ENCODE assay signal across 14 cellular contexts in the genomic region with DNA sequence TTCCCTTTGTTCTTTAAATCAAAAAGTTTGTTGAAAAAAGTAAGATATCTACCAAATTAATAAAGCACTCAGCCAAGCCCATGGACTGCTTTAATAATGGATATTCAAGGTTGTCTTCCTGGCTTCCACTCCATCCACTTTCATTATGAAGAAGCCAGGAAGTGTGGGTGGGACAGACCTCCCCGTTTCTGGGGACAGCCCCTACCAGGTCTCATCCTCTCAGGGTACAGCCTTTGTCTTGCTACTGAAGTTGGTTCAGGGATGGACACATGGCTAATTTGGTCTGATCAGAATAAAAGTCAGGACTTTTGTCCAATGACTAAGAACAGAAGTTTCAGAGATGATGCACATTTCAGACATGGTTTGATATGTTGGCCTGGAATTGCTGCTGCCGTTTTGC. TPM values are rescaled to one million over a fixed set of nuclear protein-coding genes. Genes with fewer than 3 reads are reported as not detected.
A peak's percentile ranks its signal among the peaks of the same experiment; 100 is the strongest.
DNase-seq lines count a peak whose midpoint lies in the region; ATAC-seq, FAIRE-seq and TF ChIP-seq lines count a peak whose summit lies in the region.
"Had no signal": no experiment of that assay in that cellular context is flagged by ENCODE, and none has a peak within 500 bp of the region (broad histone marks: within the 10 kb centered on the region; RNA-seq: fewer than 3 reads in every experiment).

No MANE protein-coding gene starts in this region.

- H3K27ac ChIP-seq in OCI-LY3 (ENCODE audit: low read length), result no peak overlapping the region
- H3K27ac ChIP-seq in GM12878 (ENCODE audit: control insufficient read depth, insufficient read depth), result no peak overlapping the region
- H3K27ac ChIP-seq: 22Rv1, SK-N-MC had no signal

- no peak for FAIRE-seq in GM12878 (lab: Jason Lieb, UNC)
- FAIRE-seq: H54 had no signal

- H3K79me2 ChIP-seq in OCI-LY3 (ENCODE audit: low read length), result no peaks in the 10 kb centered on the region
- H3K79me2 ChIP-seq in GM12878 (ENCODE audit: control insufficient read depth, insufficient read depth, low read length), result no peaks in the 10 kb centered on the region

- H2AFZ ChIP-seq in OCI-LY3 (ENCODE audit: low read depth, low read length) (no peak overlapping the region), GM12878 (ENCODE audit: control insufficient read depth, low read depth, low read length) (no peak overlapping the region)

- DNase-seq in T-helper 1 cell (no peak), CD14-positive monocyte (ENCODE audit: low spot score) (no peak), GM12878 (ENCODE audit: low read depth, low spot score) (no peak), omental fat pad (ENCODE audit: low spot score) (no peak), NCI-H748 treated with DMSO at 0.1 percent for 48 hours (lab: John Stamatoyannopoulos, UW) (no peak), NCI-H1092 treated with DMSO at 0.1 percent for 48 hours (lab: John Stamatoyannopoulos, UW) (no peak)

- H3K9ac ChIP-seq in OCI-LY3 (ENCODE audit: low read length), result no peak overlapping the region
- H3K9ac ChIP-seq in GM12878 (ENCODE audit: control insufficient read depth, insufficient read depth, low read length), result no peak overlapping the region

- RAD21 ChIA-PET in GM12878 (lab: Charles Lee; ENCODE audit: unreplicated experiment), result interaction anchor here (1.2 to 1.6 kb wide), 2 partner anchors 153 to 158 kb away, joined by 3 to 12 read pairs; no protein-coding TSS in a partner anchor

- POLR2A ChIA-PET in GM12878 (lab: Charles Lee), result no interaction called here

- TF ChIP-seq RAD21 in GM12878 (IDR thresholded peaks at IDR 0.05; ENCODE audit: insufficient read depth, low read depth, low read length), result no peak

- H3K9me3 ChIP-seq in OCI-LY3 (ENCODE audit: insufficient read depth, low read length) (no peaks in the 10 kb centered on the region), GM12878 (replicated peaks; ENCODE audit: control insufficient read depth, insufficient read depth, low read length) (no peaks in the 10 kb centered on the region)
- H3K9me3 ChIP-seq: Caco-2 had no signal

- CTCF ChIA-PET in GM12878 (lab: Yijun Ruan, JAX), result interaction anchor here (0.7 to 2.6 kb wide), 12 partner anchors 12 to 391 kb away, joined by 3 to 21 read pairs (median 4); a partner anchor contains a TSS

- H3K4me2 ChIP-seq in OCI-LY3 (ENCODE audit: low read length) (peak overlapping the region; percentile 11; the same call in 1 of the 2 replicates), GM12878 (ENCODE audit: control insufficient read depth, insufficient read depth) (no peak overlapping the region)

- peaks cover 50% of the 10 kb centered on the region for H3K36me3 Mint-ChIP-seq in T-helper 1 cell treated with Interleukin-12 subunit alpha and Interleukin-12 subunit beta and Interleukin-4 antibody, amounts not matched to agents 30 μg/mL and 1 μg/mL, for 36 hours (ENCODE audit: low read depth)
- peaks cover 72 to 95% of the 10 kb centered on the region in 2 donors for H3K36me3 Mint-ChIP-seq in CD14-positive monocyte

- BruUV-seq in GM12878 (replicated peaks; lab: Mats Ljungman, UMichigan), result no TSS peak

- H3K36me3 ChIP-seq in OCI-LY3 (replicated peaks; ENCODE audit: low read depth, low read length) (peaks cover 37% of the 10 kb centered on the region), GM12878 (ENCODE audit: control insufficient read depth in 2 of 2, insufficient read depth in 2 of 2, low read length in 1 of 2) (peaks cover 31 to 32% of the 10 kb centered on the region in 2 experiments)

- H3K4me1 Mint-ChIP-seq in T-helper 1 cell treated with Interleukin-12 subunit alpha and Interleukin-12 subunit beta and Interleukin-4 antibody, amounts not matched to agents 30 μg/mL and 1 μg/mL, for 36 hours (ENCODE audit: low read depth), result peaks cover 40% of the 10 kb centered on the region
- no peaks in the 10 kb centered on the region for H3K4me1 Mint-ChIP-seq in CD14-positive monocyte

- no peak overlapping the region for H3K4me3 Mint-ChIP-seq in T-helper 1 cell treated with Interleukin-12 subunit alpha and Interleukin-12 subunit beta and Interleukin-4 antibody, amounts not matched to agents 30 μg/mL and 1 μg/mL, for 36 hours
- no peak overlapping the region for H3K4me3 Mint-ChIP-seq in CD14-positive monocyte
- H3K4me3 Mint-ChIP-seq: type B pancreatic cell had no signal

- H3K9me3 Mint-ChIP-seq in T-helper 1 cell treated with Interleukin-12 subunit alpha and Interleukin-12 subunit beta and Interleukin-4 antibody, amounts not matched to agents 30 μg/mL and 1 μg/mL, for 36 hours, result no peaks in the 10 kb centered on the region
- H3K9me3 Mint-ChIP-seq in CD14-positive monocyte, result peaks cover 0 to 2% (median 0%) of the 10 kb centered on the region in 7 donors
- H3K9me3 Mint-ChIP-seq: naive thymus-derived CD4-positive, alpha-beta T cell; type B pancreatic cell had no signal

- TF ChIP-seq POLR2A in GM12878 (IDR thresholded peaks at IDR 0.05; ENCODE audit: low read depth, low read length), result 0 out of 2 replicates have a peak, but pooled peaks have one; percentile 2

- WGBS in GM12878 (ENCODE audit: insufficient coverage, insufficient replicate concordance, low lambda C conversion rate, missing lambda C conversion rate), result 0% methylated on average over 2 of the region's 2 CpGs

- H4K20me1 ChIP-seq in OCI-LY3 (ENCODE audit: insufficient read depth, low read length) (no peaks in the 10 kb centered on the region), GM12878 (ENCODE audit: control insufficient read depth, insufficient read depth) (no peaks in the 10 kb centered on the region)

- intact Hi-C loops in CD14-positive monocyte (cut with micrococcal nuclease) (no loop called here), GM12878 (cut with micrococcal nuclease; ENCODE audit: unreplicated experiment) (no loop called here)

- peak overlapping the region; percentile 64 for H3K27ac Mint-ChIP-seq in T-helper 1 cell treated with Interleukin-12 subunit alpha and Interleukin-12 subunit beta and Interleukin-4 antibody, amounts not matched to agents 30 μg/mL and 1 μg/mL, for 36 hours
- peak overlapping the region in 4 of 7 donors; percentile 46 to 65 (median 60) for H3K27ac Mint-ChIP-seq in CD14-positive monocyte
- H3K27ac Mint-ChIP-seq: type B pancreatic cell had no signal

- TF ChIP-seq CTCF in CD14-positive monocyte (IDR thresholded peaks at IDR 0.05), result no peak
- TF ChIP-seq CTCF in OCI-LY3 (IDR thresholded peaks at IDR 0.05; ENCODE audit: low read depth, low read length), result no peak
- TF ChIP-seq CTCF in GM12878 (IDR thresholded peaks at IDR 0.05 in 2 of 3, conservative IDR thresholded peaks at IDR 0.05 in 1 of 3; ENCODE audit: control insufficient read depth in 2 of 3, extremely low read depth in 1 of 3, insufficient read depth in 1 of 3, low read depth in 3 of 3, low read length in 3 of 3), result no peak
- TF ChIP-seq CTCF in omental fat pad (IDR thresholded peaks at IDR 0.05), result no peak

- H3K27me3 Mint-ChIP-seq in T-helper 1 cell treated with Interleukin-12 subunit alpha and Interleukin-12 subunit beta and Interleukin-4 antibody, amounts not matched to agents 30 μg/mL and 1 μg/mL, for 36 hours (ENCODE audit: low read depth), result no peaks in the 10 kb centered on the region
- H3K27me3 Mint-ChIP-seq in CD14-positive monocyte (ENCODE audit: low read depth in 3 of 3), result peaks cover 0 to 1% (median 0%) of the 10 kb centered on the region in 3 donors
- H3K27me3 Mint-ChIP-seq: naive thymus-derived CD4-positive, alpha-beta T cell; type B pancreatic cell had no signal

- H3K4me3 ChIP-seq in OCI-LY3 (ENCODE audit: low read length) (no peak overlapping the region), GM12878 (no peak overlapping the region)
- H3K4me3 ChIP-seq: SK-N-MC had no signal

- H3K4me1 ChIP-seq in OCI-LY3 (ENCODE audit: low read length) (peaks cover 24% of the 10 kb centered on the region), GM12878 (ENCODE audit: control insufficient read depth, insufficient read depth, low read length) (peaks cover 6% of the 10 kb centered on the region)
- H3K4me1 ChIP-seq: Caco-2 had no signal

- no peaks in the 10 kb centered on the region for H3K27me3 ChIP-seq in OCI-LY3 (ENCODE audit: low read depth, low read length)
- no peaks in the 10 kb centered on the region for H3K27me3 ChIP-seq in GM12878 (replicated peaks in 1 of 2; ENCODE audit: control insufficient read depth in 2 of 2, insufficient read depth in 2 of 2, low read length in 1 of 2)

- SMC1A ChIA-PET in GM12878 (lab: Charles Lee; ENCODE audit: uncharacterized antibody, unreplicated experiment), result interaction anchor here (1.0 to 1.6 kb wide), 6 partner anchors 15 to 910 kb away, joined by 3 to 12 read pairs (median 4); no protein-coding TSS in a partner anchor

- in situ Hi-C loops in GM12878 (cut with MboI), result no loop called here

- no peak for TF ChIP-seq EP300 in GM12878 (IDR thresholded peaks at IDR 0.05; ENCODE audit: borderline replicate concordance in 1 of 2, control insufficient read depth in 1 of 2, low read depth in 2 of 2, low read length in 2 of 2)

- ATAC-seq in GM12878, result peak; percentile 13; the same call in 2 of the 3 replicates
- ATAC-seq in omental fat pad (ENCODE audit: low FRiP score), result no peak

TF ChIP-seq in GM12878, 131 proteins besides CTCF, POLR2A, EP300 and RAD21 (continues in another document):
- TF ChIP-seq CBFB (IDR thresholded peaks at IDR 0.05; ENCODE audit: low read depth) (no peak), ETV6 (conservative IDR thresholded peaks at IDR 0.05 in 1 of 2, IDR thresholded peaks at IDR 0.05 in 1 of 2; ENCODE audit: borderline replicate concordance in 1 of 2, low read depth in 1 of 2) (peak in 1 of 2 experiments; percentile 71; a peak in 1 of 4 replicates), JUNB (IDR thresholded peaks at IDR 0.05) (peak; percentile 48; the same call in 1 of the 2 replicates), SIN3A (IDR thresholded peaks at IDR 0.05; ENCODE audit: low read depth, low read length) (no peak)

RNA-seq across cellular contexts. Expression of a gene that starts 32.6 kb away (rescaled TPM):
- polyA plus RNA-seq in CD14-positive monocyte (under 1 TPM; 0.13 to 0.31 TPM), GM12878 (2011; rRNA removed) (97.7 and 133 TPM in 2 replicates), GM12878 (2014; fragmentation: Illumina TruSeq; extraction: Trizol) (102 and 107 TPM in 2 replicates), GM12878 (2014; fragmentation: Nextera tagmentation; extraction: Ambion mirVana) (100 to 1,000 TPM; 205 to 211 TPM), GM12878 (2014; rRNA removed) (75.1 and 89.1 TPM in 2 replicates), GM12878 (2016; fragmentation: Nextera tagmentation; extraction: Ambion mirVana) (100 to 1,000 TPM; 171 to 178 TPM)
- 44.1 and 48.5 TPM in 2 replicates for total RNA-seq in GM12878 (2013; cell fraction: nucleolus; rRNA removed)
- total RNA-seq in GM12878 (2014; rRNA removed) (80.9 and 87.1 TPM in 2 replicates), GM12878 (2014; rRNA removed; fragmentation: Illumina TruSeq; extraction: Trizol) (94.8 and 99.8 TPM in 2 replicates), GM12878 (2021) (74.1 and 76.6 TPM in 2 replicates), omental fat pad (1 to 10 TPM; 1.0 to 5.8 (median 1.1) TPM)
- 55.9 TPM for polyA plus RNA-seq in GM12878 (2011; ENCODE audit: low read depth)
- 72.7 and 101 TPM in 2 replicates for polyA plus RNA-seq in GM12878 (2011; cell fraction: cytosol; rRNA removed)
- polyA plus RNA-seq in GM12878 (2011; cell fraction: nucleus; rRNA removed), result 63.2 and 67.5 TPM in 2 replicates
- 48.4 and 65.5 TPM in 2 replicates for polyA plus RNA-seq in GM12878 (2012)
- 61.9 and 70.4 TPM in 2 replicates for polyA minus RNA-seq in GM12878 (2011; rRNA and poly(A)+ RNA removed)
- polyA minus RNA-seq in GM12878 (2011; cell fraction: cytosol; rRNA and poly(A)+ RNA removed), result 37.6 and 38.6 TPM in 2 replicates
- polyA minus RNA-seq in GM12878 (2011; cell fraction: nucleus; rRNA and poly(A)+ RNA removed), result 33.5 and 52.9 TPM in 2 replicates
- polyA plus RNA-seq: naive thymus-derived CD4-positive, alpha-beta T cell had no signal

Comparison
In these comparisons a context has a peak if more than half of its experiments do, and no peak if none do; other contexts are left out.
1. RNA of a gene that starts 32.6 kb away (total RNA-seq): 44.1 to 99.8 TPM in GM12878; 1.0 to 5.8 TPM in omental fat pad; every median in the first group is over 4 times any median in the second.